1 cellular context compared by ENCODE assay signal in the genomic region with DNA sequence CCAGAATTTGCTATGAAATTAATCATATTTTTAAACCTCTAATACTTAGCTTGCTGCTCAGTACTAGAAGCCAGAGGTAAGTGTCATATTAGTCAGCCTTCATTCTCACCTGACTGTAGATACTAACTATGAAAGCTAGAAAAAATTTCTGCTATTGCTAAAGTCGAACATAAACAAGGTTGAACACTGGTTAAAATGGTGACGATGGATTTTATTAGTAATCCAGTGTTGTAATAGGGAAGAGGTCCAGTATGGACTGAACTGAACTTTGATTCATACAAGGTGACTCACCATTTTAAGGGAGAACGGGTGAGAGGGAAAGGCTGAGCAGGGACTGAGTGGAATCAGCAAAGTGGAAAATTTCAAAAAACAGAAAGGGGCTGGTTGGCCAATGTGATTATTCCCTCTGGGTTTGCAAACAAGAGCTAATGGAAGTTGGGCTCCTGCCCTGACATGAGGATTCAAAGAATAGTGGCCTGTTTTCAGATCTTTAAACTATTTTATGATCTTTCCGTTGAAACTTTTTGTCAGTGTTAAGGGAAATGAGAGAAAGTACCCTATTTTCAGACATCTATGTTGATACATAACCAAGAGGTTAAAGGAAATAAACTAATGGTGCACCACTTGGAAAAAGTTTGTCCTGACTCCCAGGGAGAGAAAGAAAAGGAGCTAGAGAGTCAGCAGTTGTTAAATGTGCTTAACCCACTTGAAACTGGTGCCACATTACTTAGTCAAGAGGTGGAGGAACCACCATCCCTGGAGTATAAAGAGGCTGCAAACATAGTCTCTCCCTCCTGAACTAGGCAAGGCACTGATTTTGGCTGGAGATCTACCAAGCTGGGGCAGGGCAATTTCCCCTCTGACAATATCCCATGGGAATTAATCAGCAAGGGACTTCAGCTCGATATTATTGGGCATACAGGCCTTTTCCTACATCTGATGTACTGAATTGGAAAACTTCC.
TF ChIP-seq lines count a peak whose summit lies in the region.

No MANE protein-coding gene starts in this region.

TF ChIP-seq in HepG2, 621 proteins besides CTCF, POLR2A, EP300 and RAD21 (continued from another document):
- TF ChIP-seq, protein P1, sequence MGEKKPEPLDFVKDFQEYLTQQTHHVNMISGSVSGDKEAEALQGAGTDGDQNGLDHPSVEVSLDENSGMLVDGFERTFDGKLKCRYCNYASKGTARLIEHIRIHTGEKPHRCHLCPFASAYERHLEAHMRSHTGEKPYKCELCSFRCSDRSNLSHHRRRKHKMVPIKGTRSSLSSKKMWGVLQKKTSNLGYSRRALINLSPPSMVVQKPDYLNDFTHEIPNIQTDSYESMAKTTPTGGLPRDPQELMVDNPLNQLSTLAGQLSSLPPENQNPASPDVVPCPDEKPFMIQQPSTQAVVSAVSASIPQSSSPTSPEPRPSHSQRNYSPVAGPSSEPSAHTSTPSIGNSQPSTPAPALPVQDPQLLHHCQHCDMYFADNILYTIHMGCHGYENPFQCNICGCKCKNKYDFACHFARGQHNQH (CRISPR knock-in tag; IDR thresholded peaks at IDR 0.05) = peak; percentile 32
- peak; percentile 75 for TF ChIP-seq KDM6A (CRISPR knock-in tag; IDR thresholded peaks at IDR 0.05; ENCODE audit: low read depth)
- peak; percentile 58; the same call in 1 of the 2 replicates for TF ChIP-seq IRF2 (CRISPR knock-in tag; IDR thresholded peaks at IDR 0.05)
- peak; percentile 25; the same call in 1 of the 2 replicates for TF ChIP-seq NR2F2 (IDR thresholded peaks at IDR 0.05; ENCODE audit: borderline replicate concordance, low read depth)
- TF ChIP-seq, protein P2, sequence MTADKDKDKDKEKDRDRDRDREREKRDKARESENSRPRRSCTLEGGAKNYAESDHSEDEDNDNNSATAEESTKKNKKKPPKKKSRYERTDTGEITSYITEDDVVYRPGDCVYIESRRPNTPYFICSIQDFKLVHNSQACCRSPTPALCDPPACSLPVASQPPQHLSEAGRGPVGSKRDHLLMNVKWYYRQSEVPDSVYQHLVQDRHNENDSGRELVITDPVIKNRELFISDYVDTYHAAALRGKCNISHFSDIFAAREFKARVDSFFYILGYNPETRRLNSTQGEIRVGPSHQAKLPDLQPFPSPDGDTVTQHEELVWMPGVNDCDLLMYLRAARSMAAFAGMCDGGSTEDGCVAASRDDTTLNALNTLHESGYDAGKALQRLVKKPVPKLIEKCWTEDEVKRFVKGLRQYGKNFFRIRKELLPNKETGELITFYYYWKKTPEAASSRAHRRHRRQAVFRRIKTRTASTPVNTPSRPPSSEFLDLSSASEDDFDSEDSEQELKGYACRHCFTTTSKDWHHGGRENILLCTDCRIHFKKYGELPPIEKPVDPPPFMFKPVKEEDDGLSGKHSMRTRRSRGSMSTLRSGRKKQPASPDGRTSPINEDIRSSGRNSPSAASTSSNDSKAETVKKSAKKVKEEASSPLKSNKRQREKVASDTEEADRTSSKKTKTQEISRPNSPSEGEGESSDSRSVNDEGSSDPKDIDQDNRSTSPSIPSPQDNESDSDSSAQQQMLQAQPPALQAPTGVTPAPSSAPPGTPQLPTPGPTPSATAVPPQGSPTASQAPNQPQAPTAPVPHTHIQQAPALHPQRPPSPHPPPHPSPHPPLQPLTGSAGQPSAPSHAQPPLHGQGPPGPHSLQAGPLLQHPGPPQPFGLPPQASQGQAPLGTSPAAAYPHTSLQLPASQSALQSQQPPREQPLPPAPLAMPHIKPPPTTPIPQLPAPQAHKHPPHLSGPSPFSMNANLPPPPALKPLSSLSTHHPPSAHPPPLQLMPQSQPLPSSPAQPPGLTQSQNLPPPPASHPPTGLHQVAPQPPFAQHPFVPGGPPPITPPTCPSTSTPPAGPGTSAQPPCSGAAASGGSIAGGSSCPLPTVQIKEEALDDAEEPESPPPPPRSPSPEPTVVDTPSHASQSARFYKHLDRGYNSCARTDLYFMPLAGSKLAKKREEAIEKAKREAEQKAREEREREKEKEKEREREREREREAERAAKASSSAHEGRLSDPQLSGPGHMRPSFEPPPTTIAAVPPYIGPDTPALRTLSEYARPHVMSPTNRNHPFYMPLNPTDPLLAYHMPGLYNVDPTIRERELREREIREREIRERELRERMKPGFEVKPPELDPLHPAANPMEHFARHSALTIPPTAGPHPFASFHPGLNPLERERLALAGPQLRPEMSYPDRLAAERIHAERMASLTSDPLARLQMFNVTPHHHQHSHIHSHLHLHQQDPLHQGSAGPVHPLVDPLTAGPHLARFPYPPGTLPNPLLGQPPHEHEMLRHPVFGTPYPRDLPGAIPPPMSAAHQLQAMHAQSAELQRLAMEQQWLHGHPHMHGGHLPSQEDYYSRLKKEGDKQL (CRISPR knock-in tag; IDR thresholded peaks at IDR 0.05; ENCODE audit: low read depth) = peak; percentile 74; the same call in 1 of the 2 replicates
- no peak for TF ChIP-seq ZNF264 (CRISPR knock-in tag; IDR thresholded peaks at IDR 0.05)
- TF ChIP-seq, protein P3, sequence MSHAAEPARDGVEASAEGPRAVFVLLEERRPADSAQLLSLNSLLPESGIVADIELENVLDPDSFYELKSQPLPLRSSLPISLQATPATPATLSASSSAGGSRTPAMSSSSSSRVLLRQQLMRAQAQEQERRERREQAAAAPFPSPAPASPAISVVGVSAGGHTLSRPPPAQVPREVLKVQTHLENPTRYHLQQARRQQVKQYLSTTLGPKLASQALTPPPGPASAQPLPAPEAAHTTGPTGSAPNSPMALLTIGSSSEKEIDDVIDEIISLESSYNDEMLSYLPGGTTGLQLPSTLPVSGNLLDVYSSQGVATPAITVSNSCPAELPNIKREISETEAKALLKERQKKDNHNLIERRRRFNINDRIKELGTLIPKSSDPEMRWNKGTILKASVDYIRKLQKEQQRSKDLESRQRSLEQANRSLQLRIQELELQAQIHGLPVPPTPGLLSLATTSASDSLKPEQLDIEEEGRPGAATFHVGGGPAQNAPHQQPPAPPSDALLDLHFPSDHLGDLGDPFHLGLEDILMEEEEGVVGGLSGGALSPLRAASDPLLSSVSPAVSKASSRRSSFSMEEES (CRISPR knock-in tag; IDR thresholded peaks at IDR 0.05) = peak; percentile 72
- TF ChIP-seq POLR2AphosphoS5 (IDR thresholded peaks at IDR 0.05; ENCODE audit: low read depth, low read length) = peak; percentile 34; the same call in 1 of the 2 replicates
- 0 out of 2 replicates have a peak, but pooled peaks have one; percentile 37 for TF ChIP-seq REPIN1 (CRISPR knock-in tag; IDR thresholded peaks at IDR 0.05; ENCODE audit: borderline replicate concordance, low read depth)
- peak; percentile 85 for TF ChIP-seq ATF7 (IDR thresholded peaks at IDR 0.05)
- TF ChIP-seq ATF7 (CRISPR knock-in tag; IDR thresholded peaks at IDR 0.05) = peak; percentile 26; the same call in 1 of the 2 replicates
- 0 out of 2 replicates have a peak, but pooled peaks have one; percentile 37 for TF ChIP-seq ZNF614 (CRISPR knock-in tag; IDR thresholded peaks at IDR 0.05; ENCODE audit: borderline replicate concordance)
- 0 out of 2 replicates have a peak, but pooled peaks have one; percentile 25 for TF ChIP-seq ZFP1 (CRISPR knock-in tag; IDR thresholded peaks at IDR 0.05)
- TF ChIP-seq RXRA (CRISPR knock-in tag; IDR thresholded peaks at IDR 0.05) = peak; percentile 36; the same call in 1 of the 2 replicates
- peak; percentile 74 for TF ChIP-seq MAFF (IDR thresholded peaks at IDR 0.05; ENCODE audit: low read depth, low read length)
- peak; percentile 75 for TF ChIP-seq BCL6 (CRISPR knock-in tag; IDR thresholded peaks at IDR 0.05)
- 0 out of 2 replicates have a peak, but pooled peaks have one; percentile 31 for TF ChIP-seq ZKSCAN1 (IDR thresholded peaks at IDR 0.05; ENCODE audit: low read length)
- no peak for TF ChIP-seq SP1 (IDR thresholded peaks at IDR 0.05)
- no peak for TF ChIP-seq SP1 (CRISPR knock-in tag; IDR thresholded peaks at IDR 0.05)
- peak; percentile 26; the same call in 1 of the 2 replicates for TF ChIP-seq ZSCAN9 (CRISPR knock-in tag; IDR thresholded peaks at IDR 0.05; ENCODE audit: borderline replicate concordance)
